Comparison of ENCODE assay signal across 8 cellular contexts in genomic region chr22:39343259-39344045, GRCh38. TPM values are rescaled to one million over a fixed set of nuclear protein-coding genes. Genes with fewer than 3 reads are reported as not detected.
DNase-seq lines count a peak whose midpoint lies in the region; ATAC-seq, FAIRE-seq and TF ChIP-seq lines count a peak whose summit lies in the region.

No MANE protein-coding gene starts in this region.

- no peak overlapping the region for H3K9ac ChIP-seq in PC-3 (ENCODE audit: low read length)

- TF ChIP-seq POLR2A in uterus (IDR thresholded peaks at IDR 0.05), result no peak

- no peaks in the 10 kb centered on the region for H3K9me3 Mint-ChIP-seq in activated T-helper 17 cell treated with anti-CD3 and anti-CD28 coated beads, Interleukin-2, amount 50 U/mL, for 72 hours

- BruUV-seq in PC-3 (replicated peaks; lab: Mats Ljungman, UMichigan), result no TSS peak

- H3K4me3 Mint-ChIP-seq in activated T-helper 17 cell treated with anti-CD3 and anti-CD28 coated beads, Interleukin-2, amount 50 U/mL, for 72 hours, result no peak overlapping the region

- no peaks in the 10 kb centered on the region for H3K9me3 ChIP-seq in PC-3 (ENCODE audit: low read length)
- no peaks in the 10 kb centered on the region for H3K9me3 ChIP-seq in uterus

- DNase-seq in CD1c-positive myeloid dendritic cell (ENCODE audit: extremely low spot score) (peak; percentile 73), HFF-Myc (ENCODE audit: extremely low read depth, low read depth) (peak; percentile 41), PC-3 (peak; percentile 62), fibroblast of the aortic adventitia (ENCODE audit: low read depth) (peak; percentile 69), occipital lobe (lab: John Stamatoyannopoulos, UW) (peak; percentile 73), uterus (peak; percentile 32 to 42), frontal cortex (ENCODE audit: low spot score in 2 of 2) (no peak)

- TF ChIP-seq CTCF in HFF-Myc (IDR thresholded peaks at IDR 0.05; ENCODE audit: low read depth, low read length, missing control alignments), result peak; percentile 92
- peak; percentile 66 for TF ChIP-seq CTCF in PC-3 (conservative IDR thresholded peaks at IDR 0.05; ENCODE audit: low read depth, low read length)
- TF ChIP-seq CTCF in fibroblast of the aortic adventitia (IDR thresholded peaks at IDR 0.05; ENCODE audit: insufficient read depth, low read length), result peak; percentile 94
- peak; percentile 39 to 62 (median 56) for TF ChIP-seq CTCF in uterus (IDR thresholded peaks at IDR 0.05)

- POLR2A ChIA-PET in PC-3 (lab: Charles Lee; ENCODE audit: unreplicated experiment), result no interaction called here

- H3F3A ChIP-seq in PC-3 (ENCODE audit: low read length, unreplicated experiment), result no peaks in the 10 kb centered on the region

- no peaks in the 10 kb centered on the region; the same call in 1 of the 2 replicates for H3K36me3 ChIP-seq in PC-3 (ENCODE audit: low read depth, low read length)
- H3K36me3 ChIP-seq in uterus, result no peaks in the 10 kb centered on the region

- H3K4me1 Mint-ChIP-seq in activated T-helper 17 cell treated with anti-CD3 and anti-CD28 coated beads, Interleukin-2, amount 50 U/mL, for 72 hours, result peaks cover 4% of the 10 kb centered on the region

- no peaks in the 10 kb centered on the region for H3K36me3 Mint-ChIP-seq in activated T-helper 17 cell treated with anti-CD3 and anti-CD28 coated beads, Interleukin-2, amount 50 U/mL, for 72 hours (ENCODE audit: low read depth)

- H3K4me2 ChIP-seq in PC-3 (ENCODE audit: low read length), result peak overlapping the region; percentile 44; the same call in 1 of the 2 replicates

- no peaks in the 10 kb centered on the region for H3K9me2 ChIP-seq in PC-3 (replicated peaks; ENCODE audit: low read length)

- CTCF ChIA-PET in PC-3 (lab: Charles Lee), result interaction anchor here (0.5 to 0.9 kb wide), 4 partner anchors 56 to 359 kb away, joined by 3 to 11 read pairs (median 5); partner anchors contain the start of gene TAB1

- no peaks in the 10 kb centered on the region for H3K27me3 ChIP-seq in PC-3 (ENCODE audit: low read length)
- H3K27me3 ChIP-seq in uterus, result no peaks in the 10 kb centered on the region

- H3K4me3 ChIP-seq in HFF-Myc (replicated peaks; ENCODE audit: low read depth, low read length) (no peak overlapping the region), PC-3 (ENCODE audit: low read length) (no peak overlapping the region), fibroblast of the aortic adventitia (ENCODE audit: low read depth, low read length) (no peak overlapping the region), uterus (no peak overlapping the region)

- intact Hi-C loops in PC-3 (cut with micrococcal nuclease), result no loop called here
- intact Hi-C loops in uterus (cut with DNase I; ENCODE audit: low total_unique reads), result no loop called here

- ATAC-seq in PC-3, result peak; percentile 81
- peak; percentile 48 for ATAC-seq in activated T-helper 17 cell treated with anti-CD3 and anti-CD28 coated beads, Interleukin-2, amount 50 U/mL, for 72 hours (replicated peaks)

- peak overlapping the region; percentile 54; the same call in 1 of the 2 replicates for H2AFZ ChIP-seq in PC-3 (ENCODE audit: low read length)

- H3K27ac Mint-ChIP-seq in activated T-helper 17 cell treated with anti-CD3 and anti-CD28 coated beads, Interleukin-2, amount 50 U/mL, for 72 hours, result no peak overlapping the region

- peaks cover 9% of the 10 kb centered on the region for H3K27me3 Mint-ChIP-seq in activated T-helper 17 cell treated with anti-CD3 and anti-CD28 coated beads, Interleukin-2, amount 50 U/mL, for 72 hours

- H3K4me1 ChIP-seq in PC-3 (ENCODE audit: insufficient read depth, low read length) (peaks cover 7% of the 10 kb centered on the region; the same call in 1 of the 2 replicates), uterus (no peaks in the 10 kb centered on the region)

- H4K20me1 ChIP-seq in PC-3 (ENCODE audit: low read length), result no peaks in the 10 kb centered on the region

- H3K79me2 ChIP-seq in PC-3 (ENCODE audit: low read length), result no peaks in the 10 kb centered on the region

- no peak for FAIRE-seq in frontal cortex (lab: Jason Lieb, UNC)

- H3K27ac ChIP-seq in PC-3 (ENCODE audit: low read length), result no peak overlapping the region
- H3K27ac ChIP-seq in uterus, result no peak overlapping the region

RNA-seq across cellular contexts. Expression of gene SYNGR1, which starts 6.3 kb away (rescaled TPM):
- 7.8 and 9.0 TPM in 2 replicates for total RNA-seq in PC-3 (2014; rRNA removed)
- total RNA-seq in activated T-helper 17 cell treated with anti-CD3 and anti-CD28 coated beads, Interleukin-2, amount 50 U/mL, for 72 hours, result not detected
- total RNA-seq in fibroblast of the aortic adventitia (ENCODE audit: low replicate concordance), result 3.9 and 14.2 TPM in 2 replicates
- 63.9 TPM for total RNA-seq in occipital lobe
- total RNA-seq in uterus, result 10 to 100 TPM; 12.9 to 57.9 (median 35.4) TPM
- 50.1 TPM for total RNA-seq in frontal cortex

RNA-seq across cellular contexts. Expression of gene RPL3, which starts 24.0 kb away (rescaled TPM):
- 1,363 and 1,371 TPM in 2 replicates for total RNA-seq in PC-3 (2014; rRNA removed)
- total RNA-seq in activated T-helper 17 cell treated with anti-CD3 and anti-CD28 coated beads, Interleukin-2, amount 50 U/mL, for 72 hours, result 1,000 to 10,000 TPM; 2,256 to 2,974 TPM
- total RNA-seq in fibroblast of the aortic adventitia (ENCODE audit: low replicate concordance), result 1,848 and 3,122 TPM in 2 replicates
- 1,406 TPM for total RNA-seq in occipital lobe
- total RNA-seq in uterus, result 1,000 to 10,000 TPM; 1,498 to 2,840 (median 2,333) TPM
- 1,897 TPM for total RNA-seq in frontal cortex

RNA-seq across cellular contexts. Expression of gene TAB1, which starts 56.1 kb away (rescaled TPM):
- total RNA-seq in PC-3 (2014; rRNA removed), result 14.2 and 16.0 TPM in 2 replicates
- 10 to 100 TPM; 15.2 to 20.9 TPM for total RNA-seq in activated T-helper 17 cell treated with anti-CD3 and anti-CD28 coated beads, Interleukin-2, amount 50 U/mL, for 72 hours
- total RNA-seq in fibroblast of the aortic adventitia (ENCODE audit: low replicate concordance), result 11.7 and 21.3 TPM in 2 replicates
- 15.4 TPM for total RNA-seq in occipital lobe
- total RNA-seq in uterus, result 10 to 100 TPM; 23.0 to 44.0 (median 42.0) TPM
- total RNA-seq in frontal cortex, result 15.1 TPM

Comparison
In these comparisons a context has a peak if more than half of its experiments do, and no peak if none do; other contexts are left out.
1. DNase-seq: peak in CD1c-positive myeloid dendritic cell (single experiment), HFF-Myc (single experiment), PC-3 (single experiment), fibroblast of the aortic adventitia (single experiment), occipital lobe (single experiment) and uterus (2 of 2); none in frontal cortex (0 of 2).
2. Peak in every context shown above with its lines, with median percentiles within 50 percentile points of each other: CTCF ChIP-seq.